Comparison of ENCODE assay signal across 13 cellular contexts in genomic region chr2:214731008-214731407, GRCh38.
DNase-seq lines count a peak whose midpoint lies in the region; ATAC-seq, FAIRE-seq and TF ChIP-seq lines count a peak whose summit lies in the region.
"Had no signal": no experiment of that assay in that cellular context is flagged by ENCODE, and none has a peak within 500 bp of the region (broad histone marks: within the 10 kb centered on the region; RNA-seq: fewer than 3 reads in every experiment).

No MANE protein-coding gene starts in this region.

- H3K9me2 ChIP-seq in hepatocyte (replicated peaks; ENCODE audit: insufficient read depth), result no peaks in the 10 kb centered on the region
- no peaks in the 10 kb centered on the region for H3K9me2 ChIP-seq in GM23338 (ENCODE audit: insufficient read depth)

- no peak overlapping the region for H3K4me3 Mint-ChIP-seq in GM23338
- H3K4me3 Mint-ChIP-seq: CD4-positive, alpha-beta memory T cell had no signal

- no peaks in the 10 kb centered on the region for H3K9me3 Mint-ChIP-seq in GM23338

- no peak for TF ChIP-seq CTCF in hepatocyte (IDR thresholded peaks at IDR 0.05; ENCODE audit: poor library complexity)
- TF ChIP-seq CTCF in GM23338 (conservative IDR thresholded peaks at IDR 0.05; ENCODE audit: low read depth in 2 of 2), result no peak

- no peak for DNase-seq in GM19239 (ENCODE audit: insufficient read length, low spot score)
- DNase-seq in NCI-H2029 treated with DMSO at 0.1 percent for 48 hours (lab: John Stamatoyannopoulos, UW), result peak; percentile 46
- DNase-seq in kidney tubule cell (ENCODE audit: low spot score), result peak; percentile 74
- no peak for DNase-seq in hepatocyte (ENCODE audit: low spot score)
- no peak for DNase-seq in GM23338 (ENCODE audit: low spot score)
- no peak for DNase-seq in stimulated activated CD8-positive, alpha-beta memory T cell treated with anti-CD3 and anti-CD28 coated beads, Interleukin-4, amount 100 ng/mL, for 48 hours
- DNase-seq in SW 1271 (lab: John Stamatoyannopoulos, UW), result no peak
- DNase-seq: activated CD4-positive, alpha-beta T cell treated with anti-CD3 and anti-CD28 coated beads, Interleukin-2, amount 50 U/mL, for 1 hour; activated gamma-delta T cell treated with Interleukin-2 at 50 U/mL for 16 hours; CD4-positive, alpha-beta memory T cell; MV-4-11 had no signal

- 89% methylated on average over 2 of the region's 2 CpGs for WGBS in hepatocyte (ENCODE audit: low lambda C conversion rate, missing lambda C conversion rate)

- no peaks in the 10 kb centered on the region for H3K9me3 ChIP-seq in hepatocyte (ENCODE audit: low read depth)
- H3K9me3 ChIP-seq: right atrium auricular region had no signal

- H3K36me3 Mint-ChIP-seq in GM23338 (ENCODE audit: low read depth), result peaks cover 28% of the 10 kb centered on the region; the same call in 2 of the 3 replicates

- H3K27me3 ChIP-seq in hepatocyte (no peaks in the 10 kb centered on the region), GM23338 (ENCODE audit: insufficient read depth) (no peaks in the 10 kb centered on the region)
- H3K27me3 ChIP-seq: right atrium auricular region had no signal

- H3F3A ChIP-seq in GM23338 (replicated peaks; ENCODE audit: low read depth), result no peaks in the 10 kb centered on the region

- no peak overlapping the region for H3K4me3 ChIP-seq in hepatocyte
- H3K4me3 ChIP-seq in GM23338, result no peak overlapping the region
- H3K4me3 ChIP-seq: right atrium auricular region had no signal

- H3K4me1 ChIP-seq in hepatocyte (ENCODE audit: insufficient read depth) (no peaks in the 10 kb centered on the region), GM23338 (ENCODE audit: insufficient read depth) (no peaks in the 10 kb centered on the region)
- H3K4me1 ChIP-seq: right atrium auricular region had no signal

- H2AFZ ChIP-seq in hepatocyte, result no peak overlapping the region
- H2AFZ ChIP-seq in GM23338, result no peak overlapping the region

- peak; percentile 79 for ATAC-seq in GM18498 (IDR thresholded peaks at IDR 0.05; ENCODE audit: unreplicated experiment)
- no peak for ATAC-seq in GM23338

- no peaks in the 10 kb centered on the region for H3K79me2 ChIP-seq in hepatocyte
- H3K79me2 ChIP-seq in GM23338 (replicated peaks; ENCODE audit: insufficient read depth), result no peaks in the 10 kb centered on the region

- no peak overlapping the region for H3K4me2 ChIP-seq in hepatocyte
- H3K4me2 ChIP-seq in GM23338, result no peak overlapping the region

- H3K36me3 ChIP-seq in hepatocyte (replicated peaks; ENCODE audit: insufficient read depth, low read depth) (no peaks in the 10 kb centered on the region), GM23338 (ENCODE audit: insufficient read depth) (peaks cover 18% of the 10 kb centered on the region)

- peak; percentile 31 for FAIRE-seq in GM19239 (lab: Jason Lieb, UNC)

- peaks cover 3% of the 10 kb centered on the region for H3K27me3 Mint-ChIP-seq in GM23338 (ENCODE audit: insufficient read depth, low read depth, poor library complexity)
- H3K27me3 Mint-ChIP-seq: CD4-positive, alpha-beta memory T cell had no signal

- no peak overlapping the region for H3K27ac Mint-ChIP-seq in GM23338

- H4K20me1 ChIP-seq in hepatocyte (ENCODE audit: insufficient read depth, poor library complexity, severe bottlenecking), result no peaks in the 10 kb centered on the region
- no peaks in the 10 kb centered on the region; the same call in 1 of the 2 replicates for H4K20me1 ChIP-seq in GM23338 (replicated peaks; ENCODE audit: insufficient read depth)

- H3K27ac ChIP-seq in hepatocyte, result no peak overlapping the region
- no peak overlapping the region for H3K27ac ChIP-seq in GM23338 (ENCODE audit: low read depth)
- H3K27ac ChIP-seq: right atrium auricular region had no signal

- H3K4me1 Mint-ChIP-seq in GM23338, result peaks cover 6% of the 10 kb centered on the region; the same call in 2 of the 3 replicates
- H3K4me1 Mint-ChIP-seq: CD4-positive, alpha-beta memory T cell had no signal

TF ChIP-seq in GM23338, 12 proteins besides CTCF, POLR2A, EP300 and RAD21 (continues in another document):
- TF ChIP-seq CREB1 (CRISPR knock-in tag; IDR thresholded peaks at IDR 0.05; ENCODE audit: low read depth) (no peak), NANOG (IDR thresholded peaks at IDR 0.05; ENCODE audit: borderline replicate concordance) (no peak), ZNF462 (CRISPR knock-in tag; IDR thresholded peaks at IDR 0.05) (no peak), EZH2 (IDR thresholded peaks at IDR 0.05; ENCODE audit: low read depth, unreplicated experiment) (no peak), ZNF331 (CRISPR knock-in tag; IDR thresholded peaks at IDR 0.05; ENCODE audit: low read depth) (no peak), JUNB (IDR thresholded peaks at IDR 0.05; ENCODE audit: unreplicated experiment) (no peak), ETS1 (IDR thresholded peaks at IDR 0.05) (no peak), POLR2AphosphoS5 (IDR thresholded peaks at IDR 0.05; ENCODE audit: low read depth) (no peak)

Comparison
In these comparisons a context has a peak if more than half of its experiments do, and no peak if none do; other contexts are left out.
1. DNase-seq: peak in NCI-H2029 treated with DMSO at 0.1 percent for 48 hours (single experiment) and kidney tubule cell (single experiment); none in GM19239 (single experiment), hepatocyte (single experiment), GM23338 (single experiment), stimulated activated CD8-positive, alpha-beta memory T cell treated with anti-CD3 and anti-CD28 coated beads, Interleukin-4, amount 100 ng/mL, for 48 hours (single experiment) and SW 1271 (0 of 2).